1 cellular context compared by ENCODE assay signal in the genomic region with DNA sequence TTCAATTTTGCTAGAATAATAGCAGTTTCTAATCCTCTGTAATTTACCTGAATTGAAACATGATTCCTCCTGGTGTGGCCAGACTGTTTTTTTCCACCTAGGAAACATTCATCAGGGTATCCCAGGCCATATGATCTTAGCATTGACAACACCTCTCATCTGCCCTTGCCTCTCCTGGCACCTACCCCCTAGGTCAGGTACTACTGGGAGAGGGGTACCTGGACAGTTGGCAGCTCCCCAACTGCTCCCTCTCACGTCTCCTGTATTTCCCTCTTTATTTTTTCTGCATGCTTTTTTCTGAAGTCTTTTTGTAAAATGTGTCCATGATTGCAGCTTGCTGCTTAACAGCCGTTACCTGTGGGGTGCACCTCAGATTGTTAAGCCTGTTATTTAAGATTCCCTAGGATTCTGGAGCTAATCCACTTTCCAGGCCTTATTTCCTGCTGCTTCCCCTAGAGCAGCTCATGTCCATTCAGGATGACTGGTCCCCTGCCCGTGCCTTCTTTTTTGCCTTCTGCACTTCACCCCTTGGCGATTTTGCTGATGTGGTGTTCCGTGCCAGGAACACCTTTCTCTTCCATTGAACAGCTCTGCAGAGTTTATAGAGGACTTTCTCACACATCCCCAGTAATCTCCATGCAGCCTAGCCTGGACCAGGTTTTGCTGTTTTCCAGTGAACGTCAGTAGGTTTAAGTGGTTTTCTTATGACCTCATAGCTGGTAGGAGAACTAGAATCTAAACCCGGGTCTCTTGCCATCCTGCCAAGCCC.
TF ChIP-seq lines count a peak whose summit lies in the region.

No MANE protein-coding gene starts in this region.

TF ChIP-seq in HEK293, 187 proteins besides CTCF, POLR2A, EP300 and RAD21 (continued from another document and continues in another):
- TF ChIP-seq, protein P1, sequence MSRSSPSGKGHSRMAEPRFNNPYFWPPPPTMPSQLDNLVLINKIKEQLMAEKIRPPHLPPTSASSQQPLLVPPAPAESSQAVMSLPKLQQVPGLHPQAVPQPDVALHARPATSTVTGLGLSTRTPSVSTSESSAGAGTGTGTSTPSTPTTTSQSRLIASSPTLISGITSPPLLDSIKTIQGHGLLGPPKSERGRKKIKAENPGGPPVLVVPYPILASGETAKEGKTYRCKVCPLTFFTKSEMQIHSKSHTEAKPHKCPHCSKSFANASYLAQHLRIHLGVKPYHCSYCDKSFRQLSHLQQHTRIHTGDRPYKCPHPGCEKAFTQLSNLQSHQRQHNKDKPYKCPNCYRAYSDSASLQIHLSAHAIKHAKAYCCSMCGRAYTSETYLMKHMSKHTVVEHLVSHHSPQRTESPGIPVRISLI (tag by site-specific recombination; IDR thresholded peaks at IDR 0.05): no peak
- TF ChIP-seq ZNF169 (tag by site-specific recombination; IDR thresholded peaks at IDR 0.05): no peak
- TF ChIP-seq ZNF292 (tag by site-specific recombination; IDR thresholded peaks at IDR 0.05; ENCODE audit: borderline replicate concordance, low read depth): no peak
- TF ChIP-seq, protein P2, sequence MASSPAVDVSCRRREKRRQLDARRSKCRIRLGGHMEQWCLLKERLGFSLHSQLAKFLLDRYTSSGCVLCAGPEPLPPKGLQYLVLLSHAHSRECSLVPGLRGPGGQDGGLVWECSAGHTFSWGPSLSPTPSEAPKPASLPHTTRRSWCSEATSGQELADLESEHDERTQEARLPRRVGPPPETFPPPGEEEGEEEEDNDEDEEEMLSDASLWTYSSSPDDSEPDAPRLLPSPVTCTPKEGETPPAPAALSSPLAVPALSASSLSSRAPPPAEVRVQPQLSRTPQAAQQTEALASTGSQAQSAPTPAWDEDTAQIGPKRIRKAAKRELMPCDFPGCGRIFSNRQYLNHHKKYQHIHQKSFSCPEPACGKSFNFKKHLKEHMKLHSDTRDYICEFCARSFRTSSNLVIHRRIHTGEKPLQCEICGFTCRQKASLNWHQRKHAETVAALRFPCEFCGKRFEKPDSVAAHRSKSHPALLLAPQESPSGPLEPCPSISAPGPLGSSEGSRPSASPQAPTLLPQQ (tag by site-specific recombination; IDR thresholded peaks at IDR 0.05): peak; percentile 39; the same call in 1 of the 2 replicates
- TF ChIP-seq ZNF658 (tag by site-specific recombination; IDR thresholded peaks at IDR 0.05): no peak
- peak; percentile 57 for TF ChIP-seq ZEB2 (tag by site-specific recombination; IDR thresholded peaks at IDR 0.05)
- TF ChIP-seq, protein P3, sequence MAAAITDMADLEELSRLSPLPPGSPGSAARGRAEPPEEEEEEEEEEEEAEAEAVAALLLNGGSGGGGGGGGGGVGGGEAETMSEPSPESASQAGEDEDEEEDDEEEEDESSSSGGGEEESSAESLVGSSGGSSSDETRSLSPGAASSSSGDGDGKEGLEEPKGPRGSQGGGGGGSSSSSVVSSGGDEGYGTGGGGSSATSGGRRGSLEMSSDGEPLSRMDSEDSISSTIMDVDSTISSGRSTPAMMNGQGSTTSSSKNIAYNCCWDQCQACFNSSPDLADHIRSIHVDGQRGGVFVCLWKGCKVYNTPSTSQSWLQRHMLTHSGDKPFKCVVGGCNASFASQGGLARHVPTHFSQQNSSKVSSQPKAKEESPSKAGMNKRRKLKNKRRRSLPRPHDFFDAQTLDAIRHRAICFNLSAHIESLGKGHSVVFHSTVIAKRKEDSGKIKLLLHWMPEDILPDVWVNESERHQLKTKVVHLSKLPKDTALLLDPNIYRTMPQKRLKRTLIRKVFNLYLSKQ (tag by site-specific recombination; IDR thresholded peaks at IDR 0.05; ENCODE audit: borderline replicate concordance): no peak
- no peak for TF ChIP-seq BCL11A (tag by site-specific recombination; IDR thresholded peaks at IDR 0.05; ENCODE audit: low read depth)
- no peak for TF ChIP-seq ZNF24 (tag by site-specific recombination; IDR thresholded peaks at IDR 0.05)
- TF ChIP-seq ZNF157 (tag by site-specific recombination; IDR thresholded peaks at IDR 0.05): no peak
- TF ChIP-seq, protein P4, sequence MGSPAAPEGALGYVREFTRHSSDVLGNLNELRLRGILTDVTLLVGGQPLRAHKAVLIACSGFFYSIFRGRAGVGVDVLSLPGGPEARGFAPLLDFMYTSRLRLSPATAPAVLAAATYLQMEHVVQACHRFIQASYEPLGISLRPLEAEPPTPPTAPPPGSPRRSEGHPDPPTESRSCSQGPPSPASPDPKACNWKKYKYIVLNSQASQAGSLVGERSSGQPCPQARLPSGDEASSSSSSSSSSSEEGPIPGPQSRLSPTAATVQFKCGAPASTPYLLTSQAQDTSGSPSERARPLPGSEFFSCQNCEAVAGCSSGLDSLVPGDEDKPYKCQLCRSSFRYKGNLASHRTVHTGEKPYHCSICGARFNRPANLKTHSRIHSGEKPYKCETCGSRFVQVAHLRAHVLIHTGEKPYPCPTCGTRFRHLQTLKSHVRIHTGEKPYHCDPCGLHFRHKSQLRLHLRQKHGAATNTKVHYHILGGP (tag by site-specific recombination; IDR thresholded peaks at IDR 0.05): no peak
- TF ChIP-seq, protein P5, sequence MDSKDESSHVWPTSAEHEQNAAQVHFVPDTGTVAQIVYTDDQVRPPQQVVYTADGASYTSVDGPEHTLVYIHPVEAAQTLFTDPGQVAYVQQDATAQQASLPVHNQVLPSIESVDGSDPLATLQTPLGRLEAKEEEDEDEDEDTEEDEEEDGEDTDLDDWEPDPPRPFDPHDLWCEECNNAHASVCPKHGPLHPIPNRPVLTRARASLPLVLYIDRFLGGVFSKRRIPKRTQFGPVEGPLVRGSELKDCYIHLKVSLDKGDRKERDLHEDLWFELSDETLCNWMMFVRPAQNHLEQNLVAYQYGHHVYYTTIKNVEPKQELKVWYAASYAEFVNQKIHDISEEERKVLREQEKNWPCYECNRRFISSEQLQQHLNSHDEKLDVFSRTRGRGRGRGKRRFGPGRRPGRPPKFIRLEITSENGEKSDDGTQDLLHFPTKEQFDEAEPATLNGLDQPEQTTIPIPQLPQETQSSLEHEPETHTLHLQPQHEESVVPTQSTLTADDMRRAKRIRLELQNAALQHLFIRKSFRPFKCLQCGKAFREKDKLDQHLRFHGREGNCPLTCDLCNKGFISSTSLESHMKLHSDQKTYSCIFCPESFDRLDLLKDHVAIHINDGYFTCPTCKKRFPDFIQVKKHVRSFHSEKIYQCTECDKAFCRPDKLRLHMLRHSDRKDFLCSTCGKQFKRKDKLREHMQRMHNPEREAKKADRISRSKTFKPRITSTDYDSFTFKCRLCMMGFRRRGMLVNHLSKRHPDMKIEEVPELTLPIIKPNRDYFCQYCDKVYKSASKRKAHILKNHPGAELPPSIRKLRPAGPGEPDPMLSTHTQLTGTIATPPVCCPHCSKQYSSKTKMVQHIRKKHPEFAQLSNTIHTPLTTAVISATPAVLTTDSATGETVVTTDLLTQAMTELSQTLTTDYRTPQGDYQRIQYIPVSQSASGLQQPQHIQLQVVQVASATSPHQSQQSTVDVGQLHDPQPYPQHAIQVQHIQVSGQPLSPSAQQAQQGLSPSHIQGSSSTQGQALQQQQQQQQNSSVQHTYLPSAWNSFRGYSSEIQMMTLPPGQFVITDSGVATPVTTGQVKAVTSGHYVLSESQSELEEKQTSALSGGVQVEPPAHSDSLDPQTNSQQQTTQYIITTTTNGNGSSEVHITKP (tag by site-specific recombination; IDR thresholded peaks at IDR 0.05): peak; percentile 94
- TF ChIP-seq, protein P6, sequence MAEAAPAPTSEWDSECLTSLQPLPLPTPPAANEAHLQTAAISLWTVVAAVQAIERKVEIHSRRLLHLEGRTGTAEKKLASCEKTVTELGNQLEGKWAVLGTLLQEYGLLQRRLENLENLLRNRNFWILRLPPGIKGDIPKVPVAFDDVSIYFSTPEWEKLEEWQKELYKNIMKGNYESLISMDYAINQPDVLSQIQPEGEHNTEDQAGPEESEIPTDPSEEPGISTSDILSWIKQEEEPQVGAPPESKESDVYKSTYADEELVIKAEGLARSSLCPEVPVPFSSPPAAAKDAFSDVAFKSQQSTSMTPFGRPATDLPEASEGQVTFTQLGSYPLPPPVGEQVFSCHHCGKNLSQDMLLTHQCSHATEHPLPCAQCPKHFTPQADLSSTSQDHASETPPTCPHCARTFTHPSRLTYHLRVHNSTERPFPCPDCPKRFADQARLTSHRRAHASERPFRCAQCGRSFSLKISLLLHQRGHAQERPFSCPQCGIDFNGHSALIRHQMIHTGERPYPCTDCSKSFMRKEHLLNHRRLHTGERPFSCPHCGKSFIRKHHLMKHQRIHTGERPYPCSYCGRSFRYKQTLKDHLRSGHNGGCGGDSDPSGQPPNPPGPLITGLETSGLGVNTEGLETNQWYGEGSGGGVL (tag by site-specific recombination; IDR thresholded peaks at IDR 0.05): no peak
- TF ChIP-seq, protein P7, sequence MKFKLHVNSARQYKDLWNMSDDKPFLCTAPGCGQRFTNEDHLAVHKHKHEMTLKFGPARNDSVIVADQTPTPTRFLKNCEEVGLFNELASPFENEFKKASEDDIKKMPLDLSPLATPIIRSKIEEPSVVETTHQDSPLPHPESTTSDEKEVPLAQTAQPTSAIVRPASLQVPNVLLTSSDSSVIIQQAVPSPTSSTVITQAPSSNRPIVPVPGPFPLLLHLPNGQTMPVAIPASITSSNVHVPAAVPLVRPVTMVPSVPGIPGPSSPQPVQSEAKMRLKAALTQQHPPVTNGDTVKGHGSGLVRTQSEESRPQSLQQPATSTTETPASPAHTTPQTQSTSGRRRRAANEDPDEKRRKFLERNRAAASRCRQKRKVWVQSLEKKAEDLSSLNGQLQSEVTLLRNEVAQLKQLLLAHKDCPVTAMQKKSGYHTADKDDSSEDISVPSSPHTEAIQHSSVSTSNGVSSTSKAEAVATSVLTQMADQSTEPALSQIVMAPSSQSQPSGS (tag by site-specific recombination; IDR thresholded peaks at IDR 0.05; ENCODE audit: low read depth): peak; percentile 79; the same call in 1 of the 2 replicates
- TF ChIP-seq ZNF23 (tag by site-specific recombination; IDR thresholded peaks at IDR 0.05; ENCODE audit: borderline replicate concordance): no peak
- no peak for TF ChIP-seq ZNF510 (tag by site-specific recombination; IDR thresholded peaks at IDR 0.05; ENCODE audit: insufficient replicate concordance)
- no peak for TF ChIP-seq OVOL3 (tag by site-specific recombination; IDR thresholded peaks at IDR 0.05)
- no peak for TF ChIP-seq GLIS2 (tag by site-specific recombination; IDR thresholded peaks at IDR 0.05)
- no peak for TF ChIP-seq ZNF354C (tag by site-specific recombination; IDR thresholded peaks at IDR 0.05; ENCODE audit: borderline replicate concordance, low read depth)
- TF ChIP-seq EGR2 (tag by site-specific recombination; IDR thresholded peaks at IDR 0.05; ENCODE audit: low read depth): no peak
- no peak for TF ChIP-seq YY2 (tag by site-specific recombination; IDR thresholded peaks at IDR 0.05)
- TF ChIP-seq ZFP3 (tag by site-specific recombination; IDR thresholded peaks at IDR 0.05; ENCODE audit: low read depth): no peak
- no peak for TF ChIP-seq ZNF623 (tag by site-specific recombination; IDR thresholded peaks at IDR 0.05)
- no peak for TF ChIP-seq ZNF416 (tag by site-specific recombination; IDR thresholded peaks at IDR 0.05)
- no peak for TF ChIP-seq ZNF311 (tag by site-specific recombination; IDR thresholded peaks at IDR 0.05; ENCODE audit: borderline replicate concordance)
- no peak for TF ChIP-seq OSR2 (tag by site-specific recombination; IDR thresholded peaks at IDR 0.05)
- no peak for TF ChIP-seq ZNF473 (tag by site-specific recombination; IDR thresholded peaks at IDR 0.05)
- no peak for TF ChIP-seq MEIS1 (CRISPR knock-in tag; IDR thresholded peaks at IDR 0.05; ENCODE audit: borderline replicate concordance)
- TF ChIP-seq ZNF521 (tag by site-specific recombination; IDR thresholded peaks at IDR 0.05): no peak
- TF ChIP-seq, protein P8, sequence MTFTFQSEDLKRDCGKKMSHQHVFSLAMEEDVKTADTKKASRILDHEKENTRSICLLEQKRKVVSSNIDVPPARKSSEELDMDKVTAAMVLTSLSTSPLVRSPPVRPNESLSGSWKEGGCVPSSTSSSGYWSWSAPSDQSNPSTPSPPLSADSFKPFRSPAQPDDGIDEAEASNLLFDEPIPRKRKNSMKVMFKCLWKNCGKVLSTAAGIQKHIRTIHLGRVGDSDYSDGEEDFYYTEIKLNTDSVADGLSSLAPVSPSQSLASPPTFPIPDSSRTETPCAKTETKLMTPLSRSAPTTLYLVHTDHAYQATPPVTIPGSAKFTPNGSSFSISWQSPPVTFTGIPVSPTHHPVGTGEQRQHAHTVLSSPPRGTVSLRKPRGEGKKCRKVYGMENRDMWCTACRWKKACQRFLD (tag by site-specific recombination; IDR thresholded peaks at IDR 0.05): no peak
- TF ChIP-seq ZNF548 (tag by site-specific recombination; IDR thresholded peaks at IDR 0.05): no peak
- TF ChIP-seq, protein P9, sequence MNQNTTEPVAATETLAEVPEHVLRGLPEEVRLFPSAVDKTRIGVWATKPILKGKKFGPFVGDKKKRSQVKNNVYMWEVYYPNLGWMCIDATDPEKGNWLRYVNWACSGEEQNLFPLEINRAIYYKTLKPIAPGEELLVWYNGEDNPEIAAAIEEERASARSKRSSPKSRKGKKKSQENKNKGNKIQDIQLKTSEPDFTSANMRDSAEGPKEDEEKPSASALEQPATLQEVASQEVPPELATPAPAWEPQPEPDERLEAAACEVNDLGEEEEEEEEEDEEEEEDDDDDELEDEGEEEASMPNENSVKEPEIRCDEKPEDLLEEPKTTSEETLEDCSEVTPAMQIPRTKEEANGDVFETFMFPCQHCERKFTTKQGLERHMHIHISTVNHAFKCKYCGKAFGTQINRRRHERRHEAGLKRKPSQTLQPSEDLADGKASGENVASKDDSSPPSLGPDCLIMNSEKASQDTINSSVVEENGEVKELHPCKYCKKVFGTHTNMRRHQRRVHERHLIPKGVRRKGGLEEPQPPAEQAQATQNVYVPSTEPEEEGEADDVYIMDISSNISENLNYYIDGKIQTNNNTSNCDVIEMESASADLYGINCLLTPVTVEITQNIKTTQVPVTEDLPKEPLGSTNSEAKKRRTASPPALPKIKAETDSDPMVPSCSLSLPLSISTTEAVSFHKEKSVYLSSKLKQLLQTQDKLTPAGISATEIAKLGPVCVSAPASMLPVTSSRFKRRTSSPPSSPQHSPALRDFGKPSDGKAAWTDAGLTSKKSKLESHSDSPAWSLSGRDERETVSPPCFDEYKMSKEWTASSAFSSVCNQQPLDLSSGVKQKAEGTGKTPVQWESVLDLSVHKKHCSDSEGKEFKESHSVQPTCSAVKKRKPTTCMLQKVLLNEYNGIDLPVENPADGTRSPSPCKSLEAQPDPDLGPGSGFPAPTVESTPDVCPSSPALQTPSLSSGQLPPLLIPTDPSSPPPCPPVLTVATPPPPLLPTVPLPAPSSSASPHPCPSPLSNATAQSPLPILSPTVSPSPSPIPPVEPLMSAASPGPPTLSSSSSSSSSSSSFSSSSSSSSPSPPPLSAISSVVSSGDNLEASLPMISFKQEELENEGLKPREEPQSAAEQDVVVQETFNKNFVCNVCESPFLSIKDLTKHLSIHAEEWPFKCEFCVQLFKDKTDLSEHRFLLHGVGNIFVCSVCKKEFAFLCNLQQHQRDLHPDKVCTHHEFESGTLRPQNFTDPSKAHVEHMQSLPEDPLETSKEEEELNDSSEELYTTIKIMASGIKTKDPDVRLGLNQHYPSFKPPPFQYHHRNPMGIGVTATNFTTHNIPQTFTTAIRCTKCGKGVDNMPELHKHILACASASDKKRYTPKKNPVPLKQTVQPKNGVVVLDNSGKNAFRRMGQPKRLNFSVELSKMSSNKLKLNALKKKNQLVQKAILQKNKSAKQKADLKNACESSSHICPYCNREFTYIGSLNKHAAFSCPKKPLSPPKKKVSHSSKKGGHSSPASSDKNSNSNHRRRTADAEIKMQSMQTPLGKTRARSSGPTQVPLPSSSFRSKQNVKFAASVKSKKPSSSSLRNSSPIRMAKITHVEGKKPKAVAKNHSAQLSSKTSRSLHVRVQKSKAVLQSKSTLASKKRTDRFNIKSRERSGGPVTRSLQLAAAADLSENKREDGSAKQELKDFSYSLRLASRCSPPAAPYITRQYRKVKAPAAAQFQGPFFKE (tag by site-specific recombination; IDR thresholded peaks at IDR 0.05; ENCODE audit: borderline replicate concordance): no peak
- TF ChIP-seq ZSCAN16 (tag by site-specific recombination; IDR thresholded peaks at IDR 0.05): no peak
- TF ChIP-seq ZNF776 (tag by site-specific recombination; IDR thresholded peaks at IDR 0.05; ENCODE audit: borderline replicate concordance): no peak
